18 cellular contexts compared by ENCODE assay signal in the genomic region with DNA sequence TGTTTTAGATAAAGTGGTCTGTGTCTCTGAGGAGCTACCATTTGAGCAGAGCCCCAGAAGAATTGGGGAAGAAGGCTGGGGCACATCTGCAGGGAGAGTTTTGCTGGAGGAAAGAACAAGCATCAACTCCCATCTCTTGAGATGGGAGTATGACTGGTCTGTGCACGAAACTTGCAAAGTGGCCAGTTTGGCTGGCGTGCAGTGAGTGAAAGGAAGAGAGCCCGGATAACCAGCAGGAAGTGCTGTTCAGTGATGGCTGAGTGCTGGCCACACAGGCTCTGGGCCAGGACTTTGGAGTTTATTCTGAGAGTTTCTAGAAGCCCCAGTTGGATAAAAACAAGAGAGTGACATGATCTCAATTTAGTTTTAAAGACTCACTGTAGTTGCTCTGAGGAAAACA. TPM values are rescaled to one million over a fixed set of nuclear protein-coding genes. Genes with fewer than 3 reads are reported as not detected.
A peak's percentile ranks its signal among the peaks of the same experiment; 100 is the strongest.
DNase-seq lines count a peak whose midpoint lies in the region; FAIRE-seq and TF ChIP-seq lines count a peak whose summit lies in the region.
"Had no signal": no experiment of that assay in that cellular context is flagged by ENCODE, and none has a peak within 500 bp of the region (broad histone marks: within the 10 kb centered on the region; RNA-seq: fewer than 3 reads in every experiment).

No MANE protein-coding gene starts in this region.

- H2AFZ ChIP-seq in keratinocyte (ENCODE audit: control insufficient read depth, low read length) = no peak overlapping the region
- H2AFZ ChIP-seq: GM23248 had no signal

- peaks cover 4% of the 10 kb centered on the region for H3K79me2 ChIP-seq in keratinocyte (ENCODE audit: control insufficient read depth, insufficient read depth, low read length)

- H3K4me3 ChIP-seq in coronary artery = no peak overlapping the region
- H3K4me3 ChIP-seq in keratinocyte (ENCODE audit: control insufficient read depth in 2 of 3, extremely low read depth in 1 of 3, insufficient read depth in 2 of 3, low read depth in 1 of 3, low read length in 3 of 3) = no peak overlapping the region
- H3K4me3 ChIP-seq: GM23248, suprapubic skin had no signal

- H3K27me3 ChIP-seq in keratinocyte (ENCODE audit: control insufficient read depth, extremely low read depth, insufficient read depth, low read length) = no peaks in the 10 kb centered on the region
- H3K27me3 ChIP-seq: suprapubic skin had no signal

- H3K9me1 ChIP-seq in keratinocyte (ENCODE audit: control insufficient read depth, extremely low read depth, insufficient read depth, low read length) = no peaks in the 10 kb centered on the region

- H3K27ac Mint-ChIP-seq in activated naive CD4-positive, alpha-beta T cell treated with anti-CD3 and anti-CD28 coated beads, Interleukin-2, amount 50 U/mL, for 24 hours = peak overlapping the region; percentile 25
- no peak overlapping the region for H3K27ac Mint-ChIP-seq in activated naive CD4-positive, alpha-beta T cell treated with anti-CD3 and anti-CD28 coated beads, Interleukin-2, amount 10 ng/mL, durations not matched to agents 7 days and 5 days
- H3K27ac Mint-ChIP-seq: activated T-helper 17 cell treated with anti-CD3 and anti-CD28 coated beads, Interleukin-2, amount 50 U/mL, for 72 hours had no signal

- H3K9me3 ChIP-seq in keratinocyte (ENCODE audit: control insufficient read depth, low read depth, low read length) = no peaks in the 10 kb centered on the region
- H3K9me3 ChIP-seq: suprapubic skin had no signal

- no peak overlapping the region for H3K4me3 Mint-ChIP-seq in activated naive CD4-positive, alpha-beta T cell treated with anti-CD3 and anti-CD28 coated beads, Interleukin-2, amount 50 U/mL, for 24 hours
- no peak overlapping the region for H3K4me3 Mint-ChIP-seq in activated naive CD4-positive, alpha-beta T cell treated with anti-CD3 and anti-CD28 coated beads, Interleukin-2, amount 10 ng/mL, durations not matched to agents 7 days and 5 days
- H3K4me3 Mint-ChIP-seq: activated T-helper 17 cell treated with anti-CD3 and anti-CD28 coated beads, Interleukin-2, amount 50 U/mL, for 72 hours; central memory CD8-positive, alpha-beta T cell had no signal

- no peaks in the 10 kb centered on the region for H3K9me3 Mint-ChIP-seq in activated naive CD4-positive, alpha-beta T cell treated with anti-CD3 and anti-CD28 coated beads, Interleukin-2, amount 50 U/mL, for 24 hours
- peaks cover 8% of the 10 kb centered on the region for H3K9me3 Mint-ChIP-seq in activated naive CD4-positive, alpha-beta T cell treated with anti-CD3 and anti-CD28 coated beads, Interleukin-2, amount 10 ng/mL, durations not matched to agents 7 days and 5 days
- H3K9me3 Mint-ChIP-seq: central memory CD8-positive, alpha-beta T cell had no signal

- no peak for DNase-seq in activated naive CD4-positive, alpha-beta T cell treated with anti-CD3 and anti-CD28 coated beads, Interleukin-2, amount 10 ng/mL, durations not matched to agents 7 days and 5 days
- no peak for DNase-seq in coronary artery (ENCODE audit: low spot score)
- DNase-seq in keratinocyte (ENCODE audit: low read depth, low spot score) = no peak
- DNase-seq in urothelium cell line (ENCODE audit: low spot score) = no peak
- DNase-seq in DMS53 (lab: John Stamatoyannopoulos, UW) = no peak
- DNase-seq in cerebellar nuclear complex (lab: John Stamatoyannopoulos, UW) = no peak
- no peak for DNase-seq in activated CD4-positive, alpha-beta T cell treated with anti-CD3 and anti-CD28 coated beads, Interleukin-2, amount 50 U/mL, for 4 hours
- DNase-seq: activated CD4-positive, alpha-beta T cell treated with anti-CD3 and anti-CD28 coated beads for 4 hours; foreskin melanocyte; naive thymus-derived CD8-positive, alpha-beta T cell; small intestine; SW 1271 had no signal

- CTCF ChIA-PET in activated naive CD4-positive, alpha-beta T cell treated with anti-CD3 and anti-CD28 coated beads, Interleukin-2, amount 10 ng/mL, durations not matched to agents 7 days and 5 days (lab: Charles Lee) = interaction anchor here (0.9 kb wide), 1 partner anchor 104 kb away, joined by 3 read pairs; no protein-coding TSS in a partner anchor

- H4K20me1 ChIP-seq in keratinocyte (ENCODE audit: control insufficient read depth, extremely low read depth, insufficient read depth, low read length) = no peaks in the 10 kb centered on the region

- H3K27me3 Mint-ChIP-seq in activated naive CD4-positive, alpha-beta T cell treated with anti-CD3 and anti-CD28 coated beads, Interleukin-2, amount 50 U/mL, for 24 hours = no peaks in the 10 kb centered on the region
- H3K27me3 Mint-ChIP-seq in activated naive CD4-positive, alpha-beta T cell treated with anti-CD3 and anti-CD28 coated beads, Interleukin-2, amount 10 ng/mL, durations not matched to agents 7 days and 5 days = no peaks in the 10 kb centered on the region
- H3K27me3 Mint-ChIP-seq: activated T-helper 17 cell treated with anti-CD3 and anti-CD28 coated beads, Interleukin-2, amount 50 U/mL, for 72 hours; central memory CD8-positive, alpha-beta T cell had no signal

- H3K36me3 ChIP-seq in keratinocyte (ENCODE audit: control insufficient read depth in 2 of 2, extremely low read depth in 1 of 2, insufficient read depth in 2 of 2, low read length in 2 of 2) = no peaks in the 10 kb centered on the region
- H3K36me3 ChIP-seq: suprapubic skin had no signal

- H3K9ac ChIP-seq in keratinocyte (ENCODE audit: control insufficient read depth, extremely low read depth, insufficient read depth, low read length) = no peak overlapping the region
- H3K9ac ChIP-seq: GM23248 had no signal

- dilution Hi-C loops in keratinocyte (cut with MboI; ENCODE audit: extremely low pct_ligation_motif_present, low sequenced_read_pairs) = no loop called here

- H3K36me3 Mint-ChIP-seq in activated naive CD4-positive, alpha-beta T cell treated with anti-CD3 and anti-CD28 coated beads, Interleukin-2, amount 50 U/mL, for 24 hours = peaks cover 23% of the 10 kb centered on the region
- peaks cover 28% of the 10 kb centered on the region for H3K36me3 Mint-ChIP-seq in activated naive CD4-positive, alpha-beta T cell treated with anti-CD3 and anti-CD28 coated beads, Interleukin-2, amount 10 ng/mL, durations not matched to agents 7 days and 5 days

- TF ChIP-seq CTCF in coronary artery (IDR thresholded peaks at IDR 0.05) (no peak), keratinocyte (optimal IDR thresholded peaks at IDR 0.05 in 1 of 3, IDR thresholded peaks at IDR 0.05 in 1 of 3, conservative IDR thresholded peaks at IDR 0.05 in 1 of 3; ENCODE audit: extremely low read depth in 1 of 3, insufficient read depth in 2 of 3, low read length in 3 of 3) (no peak)

- peak overlapping the region; percentile 20 to 23 for H3K27ac ChIP-seq in coronary artery
- peak overlapping the region; percentile 60 for H3K27ac ChIP-seq in keratinocyte (ENCODE audit: control insufficient read depth, insufficient read depth, low read length)
- H3K27ac ChIP-seq: 22Rv1, GM23248, suprapubic skin had no signal

- peaks cover 24% of the 10 kb centered on the region for H3K4me1 ChIP-seq in keratinocyte (ENCODE audit: control insufficient read depth, extremely low read depth, insufficient read depth, low read length)

- peak; percentile 66 for FAIRE-seq in keratinocyte (lab: Jason Lieb, UNC)
- peak; percentile 75 for FAIRE-seq in urothelium cell line (lab: Jason Lieb, UNC)
- FAIRE-seq: small intestine had no signal

- peak overlapping the region; percentile 30 for H3K4me2 ChIP-seq in keratinocyte (ENCODE audit: control insufficient read depth, extremely low read depth, insufficient read depth, low read depth, low read length)

- peaks cover 31% of the 10 kb centered on the region for H3K4me1 Mint-ChIP-seq in activated naive CD4-positive, alpha-beta T cell treated with anti-CD3 and anti-CD28 coated beads, Interleukin-2, amount 50 U/mL, for 24 hours
- no peaks in the 10 kb centered on the region for H3K4me1 Mint-ChIP-seq in activated naive CD4-positive, alpha-beta T cell treated with anti-CD3 and anti-CD28 coated beads, Interleukin-2, amount 10 ng/mL, durations not matched to agents 7 days and 5 days

RNA-seq across cellular contexts. Expression of gene SVIL, which starts 34.4 kb away (rescaled TPM):
- 12.0 to 24.0 TPM (median 16.2 TPM) in 3 replicates for polyA plus RNA-seq in keratinocyte
- polyA plus RNA-seq in keratinocyte (2011; ENCODE audit: low read depth) = 54.2 TPM
- polyA plus RNA-seq in keratinocyte (2011; cell fraction: cytosol; rRNA removed) = 14.1 and 14.5 TPM in 2 replicates
- polyA plus RNA-seq in keratinocyte (2011; cell fraction: nucleus; rRNA removed) = 54.5 and 61.4 TPM in 2 replicates
- polyA plus RNA-seq in keratinocyte (2012; ENCODE audit: low replicate concordance) = 21.1 and 27.6 TPM in 2 replicates
- 23.1 to 93.4 TPM (median 35.1 TPM) in 3 replicates for polyA minus RNA-seq in keratinocyte
- polyA minus RNA-seq in keratinocyte (2011; cell fraction: cytosol; rRNA and poly(A)+ RNA removed) = 29.7 TPM
- polyA minus RNA-seq in keratinocyte (2011; cell fraction: nucleus; rRNA and poly(A)+ RNA removed) = 54.7 and 104 TPM in 2 replicates
